ENCODE assay signal across 19 cellular contexts in genomic region chr11:103995896-103996295, GRCh38. TPM values are rescaled to one million over a fixed set of nuclear protein-coding genes. Genes with fewer than 3 reads are reported as not detected.
"Had no signal": no experiment of that assay in that cellular context is flagged by ENCODE, and none has a peak within 500 bp of the region (broad histone marks: within the 10 kb centered on the region; RNA-seq: fewer than 3 reads in every experiment).

No MANE protein-coding gene starts in this region.

- DNase-seq: KBM-7, MM.1S, NCI-H1092 treated with DMSO at 0.1 percent for 48 hours, NCI-H1436, NCI-H187, NCI-H2029, NCI-H2081 treated with DMSO at 0.1 percent for 48 hours, NCI-H2171, NCI-H226, NCI-H446, NCI-H510A, NCI-H524 treated with DMSO at 0.1 percent for 48 hours, NCI-H774, Right ventricle myocardium superior, RPMI8226, SIG-M5 had no signal

- H3K36me3 ChIP-seq: SJSA1 had no signal

- H3K4me3 ChIP-seq: SJSA1, SK-N-MC had no signal

- H3K27me3 ChIP-seq: SJSA1 had no signal

- H3K9me3 ChIP-seq: SJSA1 had no signal

- H3K4me1 ChIP-seq: SJSA1 had no signal

- H3K27ac ChIP-seq: HL-60, SJSA1 had no signal

RNA-seq across cellular contexts. Expression of gene DDI1, which starts 40.5 kb away (rescaled TPM):
- total RNA-seq: Right ventricle myocardium superior, SJSA1 had no signal
